Comparison of ENCODE assay signal across 22 cellular contexts in genomic region chr17:54977744-54978143, GRCh38. TPM values are rescaled to one million over a fixed set of nuclear protein-coding genes. Genes with fewer than 3 reads are reported as not detected.
DNase-seq lines count a peak whose midpoint lies in the region; ATAC-seq, FAIRE-seq and TF ChIP-seq lines count a peak whose summit lies in the region.
"Had no signal": no experiment of that assay in that cellular context is flagged by ENCODE, and none has a peak within 500 bp of the region (broad histone marks: within the 10 kb centered on the region; RNA-seq: fewer than 3 reads in every experiment).

No MANE protein-coding gene starts in this region.

- intact Hi-C loops in K562 (cut with micrococcal nuclease) = no loop called here
- intact Hi-C loops in vagina (cut with DNase I) = no loop called here
- intact Hi-C loops in CD4-positive, alpha-beta T cell (cut with DNase I, micrococcal nuclease) = no loop called here

- TF ChIP-seq POLR2A in GM12891 (IDR thresholded peaks at IDR 0.05; ENCODE audit: low read depth, low read length) (no peak), K562 (conservative IDR thresholded peaks at IDR 0.05) (no peak), vagina (IDR thresholded peaks at IDR 0.05) (no peak)

- H3K4me3 Mint-ChIP-seq in CD4-positive, alpha-beta T cell = no peak overlapping the region
- H3K4me3 Mint-ChIP-seq: CD14-positive monocyte; CD4-positive, CD25-positive, alpha-beta regulatory T cell; CD8-positive, alpha-beta T cell had no signal

- no peak overlapping the region for H3K9ac ChIP-seq in K562 (ENCODE audit: insufficient read depth in 1 of 2, low read depth in 2 of 2, low read length in 2 of 2)
- H3K9ac ChIP-seq: BLaER1 had no signal

- CTCF ChIA-PET in K562 (lab: Yijun Ruan, JAX; ENCODE audit: low intra/inter-chr PET ratio) (no interaction called here), RWPE1 (lab: Yijun Ruan, JAX) (no interaction called here)
- CTCF ChIA-PET in CD4-positive, alpha-beta T cell (lab: Charles Lee) = no interaction called here

- H3K27ac ChIP-seq in VCaP (peak overlapping the region; percentile 36), K562 (ENCODE audit: extremely low read depth, low read depth, low read length) (no peak overlapping the region), vagina (no peak overlapping the region), RWPE1 (no peak overlapping the region)
- H3K27ac ChIP-seq in CD4-positive, alpha-beta T cell (ENCODE audit: low read depth, low read length) = no peak overlapping the region
- H3K27ac ChIP-seq: BLaER1 had no signal

- H2AFZ ChIP-seq in K562 (ENCODE audit: low read depth, low read length) = no peak overlapping the region

- ATAC-seq in K562 = no peak
- ATAC-seq in CD4-positive, alpha-beta T cell (ENCODE audit: poor library complexity) = no peak
- ATAC-seq: CD8-positive, alpha-beta T cell had no signal

- DNase-seq in GM12891 (ENCODE audit: insufficient read length, low spot score) (no peak), LNCaP clone FGC (ENCODE audit: low read depth) (peak; percentile 80), K562 (ENCODE audit: extremely low read depth in 1 of 4, low spot score in 3 of 4) (no peak), vagina (ENCODE audit: extremely low spot score in 2 of 2) (no peak), RWPE1 (ENCODE audit: low spot score) (no peak)
- DNase-seq in CD4-positive, alpha-beta T cell = no peak
- DNase-seq: 8988T; ACHN; BE2C; C1 segment of cervical spinal cord; Caco-2; Calu3; CD4-positive, CD25-positive, alpha-beta regulatory T cell; CD8-positive, alpha-beta T cell; DMS79 treated with DMSO at 0.1 percent for 48 hours; GF-D8 had no signal

- WGBS in K562 (ENCODE audit: insufficient coverage, low coverage, missing lambda C conversion rate) = 79% methylated on average over 2 of the region's 2 CpGs

- H3K27ac Mint-ChIP-seq in CD4-positive, alpha-beta T cell = no peak overlapping the region
- H3K27ac Mint-ChIP-seq: CD14-positive monocyte; CD8-positive, alpha-beta T cell had no signal

- H3K36me3 Mint-ChIP-seq in CD4-positive, alpha-beta T cell (ENCODE audit: low read depth) = no peaks in the 10 kb centered on the region
- H3K36me3 Mint-ChIP-seq: CD14-positive monocyte; CD8-positive, alpha-beta T cell had no signal

- no peak for TF ChIP-seq CTCF in LNCaP clone FGC (IDR thresholded peaks at IDR 0.05; ENCODE audit: control insufficient read depth, extremely low read depth, insufficient read depth)
- no peak for TF ChIP-seq CTCF in VCaP (conservative IDR thresholded peaks at IDR 0.05)
- no peak for TF ChIP-seq CTCF in K562 (IDR thresholded peaks at IDR 0.05 in 2 of 3, conservative IDR thresholded peaks at IDR 0.05 in 1 of 3; ENCODE audit: insufficient read depth in 2 of 3, low read depth in 1 of 3, low read length in 3 of 3)
- no peak for TF ChIP-seq CTCF in vagina (IDR thresholded peaks at IDR 0.05)
- no peak for TF ChIP-seq CTCF in CD4-positive, alpha-beta T cell (IDR thresholded peaks at IDR 0.05)
- TF ChIP-seq CTCF in RWPE1 (conservative IDR thresholded peaks at IDR 0.05; ENCODE audit: low read depth) = no peak

- H3K4me2 ChIP-seq in K562 (ENCODE audit: insufficient read depth, low read length) = no peak overlapping the region
- H3K4me2 ChIP-seq: BLaER1 had no signal

- POLR2A ChIA-PET in K562 (lab: Yijun Ruan, JAX) = interaction anchor here (1.0 kb wide), 1 partner anchor 10 kb away, joined by 3 read pairs; no protein-coding TSS in a partner anchor
- POLR2A ChIA-PET in CD4-positive, alpha-beta T cell (lab: Charles Lee) = no interaction called here
- POLR2A ChIA-PET in RWPE1 (lab: Yijun Ruan, JAX; ENCODE audit: low non-redundant PET) = no interaction called here

- H3K9me3 ChIP-seq in K562 (replicated peaks; ENCODE audit: control insufficient read depth, insufficient read depth, low read depth, low read length) = no peaks in the 10 kb centered on the region
- H3K9me3 ChIP-seq in vagina = no peaks in the 10 kb centered on the region
- no peaks in the 10 kb centered on the region for H3K9me3 ChIP-seq in CD4-positive, alpha-beta T cell (ENCODE audit: control insufficient read depth, low read length)
- H3K9me3 ChIP-seq: BE2C, Caco-2 had no signal

- peaks cover 78% of the 10 kb centered on the region for H3K79me2 ChIP-seq in K562 (ENCODE audit: control insufficient read depth, insufficient read depth, low read length)

- H3K4me3 ChIP-seq in LNCaP clone FGC (ENCODE audit: low read depth, low read length) (no peak overlapping the region), K562 (no peak overlapping the region), vagina (no peak overlapping the region)
- H3K4me3 ChIP-seq: BLaER1 had no signal

- FAIRE-seq in GM12891 (lab: Jason Lieb, UNC) = no peak
- no peak for FAIRE-seq in K562 (lab: Jason Lieb, UNC)
- FAIRE-seq: A204.1, D721Med, GM19239 had no signal

- H3K4me1 Mint-ChIP-seq in CD4-positive, alpha-beta T cell (ENCODE audit: low read depth) = no peaks in the 10 kb centered on the region

- no peaks in the 10 kb centered on the region for H3K27me3 Mint-ChIP-seq in CD4-positive, alpha-beta T cell
- H3K27me3 Mint-ChIP-seq: CD4-positive, CD25-positive, alpha-beta regulatory T cell had no signal

- TF ChIP-seq EP300 in K562 (IDR thresholded peaks at IDR 0.05; ENCODE audit: low read length) = no peak

- H3K9me3 Mint-ChIP-seq in CD4-positive, alpha-beta T cell = no peaks in the 10 kb centered on the region
- H3K9me3 Mint-ChIP-seq: CD8-positive, alpha-beta T cell had no signal

- H3K27me3 ChIP-seq in K562 (ENCODE audit: control insufficient read depth in 2 of 2, insufficient read depth in 2 of 2, low read length in 2 of 2) = no peaks in the 10 kb centered on the region
- H3K27me3 ChIP-seq in vagina = no peaks in the 10 kb centered on the region
- H3K27me3 ChIP-seq in CD4-positive, alpha-beta T cell (ENCODE audit: control insufficient read depth, insufficient read depth, low read length) = no peaks in the 10 kb centered on the region
- H3K27me3 ChIP-seq: BE2C, BLaER1 had no signal

- in situ Hi-C loops in K562 (cut with MboI) = no loop called here

- H3K9me1 ChIP-seq in K562 (ENCODE audit: control insufficient read depth, insufficient read depth, low read length) = no peaks in the 10 kb centered on the region

- TF ChIP-seq RAD21 in K562 (CRISPR knock-in tag; conservative IDR thresholded peaks at IDR 0.05 in 1 of 2, IDR thresholded peaks at IDR 0.05 in 1 of 2) = no peak

- H3K4me1 ChIP-seq in K562 (replicated peaks in 1 of 2; ENCODE audit: control insufficient read depth in 2 of 2, insufficient read depth in 2 of 2, low read length in 2 of 2) (peaks cover 0 to 5% of the 10 kb centered on the region in 2 experiments; a peak in 1 of 5 replicates), vagina (no peaks in the 10 kb centered on the region)
- H3K4me1 ChIP-seq: BLaER1, Caco-2 had no signal

- no TSS peak for BruUV-seq in K562 (replicated peaks; lab: Mats Ljungman, UMichigan)

- H3K36me3 ChIP-seq in K562 (ENCODE audit: control insufficient read depth, insufficient read depth, low read length) (no peaks in the 10 kb centered on the region; the same call in 1 of the 3 replicates), vagina (no peaks in the 10 kb centered on the region)
- H3K36me3 ChIP-seq: BE2C had no signal

- H4K20me1 ChIP-seq in K562 (replicated peaks; ENCODE audit: control insufficient read depth, insufficient read depth, low read length) = no peaks in the 10 kb centered on the region
- H4K20me1 ChIP-seq: BLaER1 had no signal

TF ChIP-seq in GM12891, 5 proteins besides CTCF, POLR2A, EP300 and RAD21 (continues in another document):
- TF ChIP-seq POU2F2 (IDR thresholded peaks at IDR 0.05; ENCODE audit: low read depth, low read length) = no peak

RNA-seq across cellular contexts. Expression of gene STXBP4, which starts 9.2 kb away (rescaled TPM):
- 2.1 TPM for polyA plus RNA-seq in GM12891 (2012; ENCODE audit: low read depth, missing spikeins)
- 25.1 and 86.8 TPM in 2 replicates for total RNA-seq in K562 (2011; cell fraction: chromatin; rRNA removed; ENCODE audit: low replicate concordance)
- 8.3 and 8.9 TPM in 2 replicates for total RNA-seq in K562 (2011; cell fraction: nucleolus; rRNA removed)
- total RNA-seq in K562 (2011; cell fraction: nucleoplasm; rRNA removed) = 21.1 and 36.3 TPM in 2 replicates
- 6.8 and 18.5 TPM in 2 replicates for total RNA-seq in K562 (2014; rRNA removed)
- 23.2 and 25.0 TPM in 2 replicates for total RNA-seq in K562 (2014; rRNA removed; fragmentation: Illumina TruSeq; extraction: Trizol)
- total RNA-seq in K562 (2015; rRNA removed; fragmentation: Illumina TruSeq; extraction: Trizol) = 16.9 and 19.4 TPM in 2 replicates
- total RNA-seq in K562 (2021) = 15.0 and 16.1 TPM in 2 replicates
- 9.5 and 12.2 TPM in 2 replicates for polyA plus RNA-seq in K562 (2011; rRNA removed)
- polyA plus RNA-seq in K562 (2011; cell fraction: cytosol; rRNA removed) = 2.3 and 6.1 TPM in 2 replicates
- 7.4 and 13.9 TPM in 2 replicates for polyA plus RNA-seq in K562 (2011; cell fraction: nucleus; rRNA removed)
- 4.4 and 14.0 TPM in 2 replicates for polyA plus RNA-seq in K562 (2012)
- polyA plus RNA-seq in K562 (2014; fragmentation: Illumina TruSeq; extraction: Trizol) = 19.5 and 22.3 TPM in 2 replicates
- 10 to 100 TPM; 11.6 to 13.9 TPM for polyA plus RNA-seq in K562 (2014; fragmentation: Nextera tagmentation; extraction: Ambion mirVana)
- 12.7 and 19.2 TPM in 2 replicates for polyA plus RNA-seq in K562 (2014; rRNA removed)
- 28.5 and 32.0 TPM in 2 replicates for polyA minus RNA-seq in K562 (2011; rRNA and poly(A)+ RNA removed)
- 4.8 and 9.3 TPM in 2 replicates for polyA minus RNA-seq in K562 (2011; cell fraction: cytosol; rRNA and poly(A)+ RNA removed)
- polyA minus RNA-seq in K562 (2011; cell fraction: nucleus; rRNA and poly(A)+ RNA removed) = 22.6 and 45.3 TPM in 2 replicates
- total RNA-seq in vagina = 9.6 TPM
- 1 to 10 TPM; 5.1 to 5.4 TPM for total RNA-seq in CD4-positive, alpha-beta T cell

RNA-seq across cellular contexts. Expression of gene COX11, which starts 9.3 kb away (rescaled TPM):
- polyA plus RNA-seq in GM12891 (2012; ENCODE audit: low read depth, missing spikeins) = 38.4 TPM
- total RNA-seq in K562 (2011; cell fraction: chromatin; rRNA removed; ENCODE audit: low replicate concordance) = 25.8 and 43.8 TPM in 2 replicates
- total RNA-seq in K562 (2011; cell fraction: nucleolus; rRNA removed) = 24.8 and 30.4 TPM in 2 replicates
- 38.2 and 60.7 TPM in 2 replicates for total RNA-seq in K562 (2011; cell fraction: nucleoplasm; rRNA removed)
- total RNA-seq in K562 (2014; rRNA removed) (78.9 and 112 TPM in 2 replicates), K562 (2014; rRNA removed; fragmentation: Illumina TruSeq; extraction: Trizol) (24.9 and 30.0 TPM in 2 replicates), K562 (2015; rRNA removed; fragmentation: Illumina TruSeq; extraction: Trizol) (30.7 and 33.9 TPM in 2 replicates), K562 (2021) (47.3 and 50.0 TPM in 2 replicates), vagina (44.0 TPM)
- polyA plus RNA-seq in K562 (2011; rRNA removed) (33.3 and 38.1 TPM in 2 replicates), K562 (2014; fragmentation: Illumina TruSeq; extraction: Trizol) (21.5 and 41.0 TPM in 2 replicates), K562 (2014; fragmentation: Nextera tagmentation; extraction: Ambion mirVana) (10 to 100 TPM; 18.5 to 18.8 TPM), K562 (2014; rRNA removed) (69.2 and 79.1 TPM in 2 replicates)
- 28.9 and 53.3 TPM in 2 replicates for polyA plus RNA-seq in K562 (2011; cell fraction: cytosol; rRNA removed)
- 49.8 and 50.2 TPM in 2 replicates for polyA plus RNA-seq in K562 (2011; cell fraction: nucleus; rRNA removed)
- 35.9 and 42.5 TPM in 2 replicates for polyA plus RNA-seq in K562 (2012)
- 24.1 and 35.3 TPM in 2 replicates for polyA minus RNA-seq in K562 (2011; rRNA and poly(A)+ RNA removed)
- polyA minus RNA-seq in K562 (2011; cell fraction: cytosol; rRNA and poly(A)+ RNA removed) = 28.4 and 35.2 TPM in 2 replicates
- 28.8 and 41.7 TPM in 2 replicates for polyA minus RNA-seq in K562 (2011; cell fraction: nucleus; rRNA and poly(A)+ RNA removed)
- 10 to 100 TPM; 24.1 to 30.3 TPM for total RNA-seq in CD4-positive, alpha-beta T cell
